In the genomic region with DNA sequence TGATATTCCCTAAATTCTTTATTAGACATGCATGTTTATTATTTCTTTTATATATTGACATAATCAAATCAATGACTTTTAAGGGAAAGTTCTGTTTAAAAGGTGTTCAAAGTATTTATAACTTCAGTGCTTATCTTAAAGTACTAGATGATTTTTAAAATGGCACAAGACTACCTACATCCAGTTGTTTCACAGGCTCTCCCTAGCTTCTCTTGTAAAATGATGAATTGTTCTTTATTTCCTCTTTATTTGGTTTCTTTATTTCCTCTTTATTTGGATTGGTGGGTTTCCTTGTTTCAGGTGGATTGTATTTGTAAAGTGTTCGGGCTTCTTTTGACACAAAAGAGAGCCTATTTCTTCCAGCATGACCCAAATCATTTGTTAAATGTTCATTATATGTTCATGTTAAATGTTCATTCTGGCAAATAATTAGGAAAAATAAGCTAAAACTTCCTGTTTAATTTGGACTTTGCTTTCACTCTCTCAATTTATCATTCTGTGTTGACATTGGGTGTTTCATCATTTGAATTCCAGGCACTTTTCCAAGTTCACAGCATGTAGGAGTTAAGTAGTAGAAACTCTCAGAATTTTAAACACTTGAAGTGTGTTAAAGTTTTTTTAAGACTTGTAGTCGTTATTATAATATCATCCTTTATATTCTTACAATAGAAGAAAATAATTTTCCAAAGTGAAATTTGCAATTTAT, we compare ENCODE assay signal across 10 cellular contexts. TPM values are rescaled to one million over a fixed set of nuclear protein-coding genes. Genes with fewer than 3 reads are reported as not detected.
DNase-seq lines count a peak whose midpoint lies in the region; ATAC-seq and TF ChIP-seq lines count a peak whose summit lies in the region.
"Had no signal": no experiment of that assay in that cellular context is flagged by ENCODE, and none has a peak within 500 bp of the region (broad histone marks: within the 10 kb centered on the region; RNA-seq: fewer than 3 reads in every experiment).

No MANE protein-coding gene starts in this region.

- no peaks in the 10 kb centered on the region for H3K79me2 ChIP-seq in PC-3 (ENCODE audit: low read length)

- H3K4me1 ChIP-seq in PC-3 (ENCODE audit: insufficient read depth, low read length) (peaks cover 9% of the 10 kb centered on the region; the same call in 1 of the 2 replicates), psoas muscle (peaks cover 61% of the 10 kb centered on the region)

- no peaks in the 10 kb centered on the region for H3K36me3 ChIP-seq in PC-3 (ENCODE audit: low read depth, low read length)
- peaks cover 0 to 30% of the 10 kb centered on the region in 2 donors for H3K36me3 ChIP-seq in psoas muscle (ENCODE audit: insufficient read depth in 1 of 2, low read depth in 1 of 2)

- H3K27ac Mint-ChIP-seq in activated CD8-positive, alpha-beta T cell treated with anti-CD3 and anti-CD28 coated beads, Interleukin-2, amount 10 ng/mL, durations not matched to agents 7 days and 5 days: no peak overlapping the region
- H3K27ac Mint-ChIP-seq: dendritic cell treated with granulocyte-macrophage colony-stimulating factor and Interleukin-4, amounts not matched to agents 40 ng/mL and 50 ng/mL, for 4 days; stimulated activated naive CD8-positive, alpha-beta T cell treated with anti-CD3 and anti-CD28 coated beads, Interleukin-15, Interleukin-2, amounts not matched to agents 100 ng/mL and 50 ng/mL, for 24 hours had no signal

- H3K4me2 ChIP-seq in PC-3 (ENCODE audit: low read length): peak overlapping the region; percentile 58

- H3K4me1 Mint-ChIP-seq in activated CD8-positive, alpha-beta T cell treated with anti-CD3 and anti-CD28 coated beads, Interleukin-2, amount 10 ng/mL, durations not matched to agents 7 days and 5 days (ENCODE audit: low read depth): no peaks in the 10 kb centered on the region

- 44 to 49% (median 46%) methylated on average over 2 of the region's 2 CpGs for WGBS in psoas muscle, 3 donors

- no peaks in the 10 kb centered on the region for H3K27me3 ChIP-seq in PC-3 (ENCODE audit: low read length)
- no peaks in the 10 kb centered on the region for H3K27me3 ChIP-seq in psoas muscle (ENCODE audit: insufficient read depth in 3 of 3, low read length in 2 of 3)

- TF ChIP-seq CTCF in PC-3 (conservative IDR thresholded peaks at IDR 0.05; ENCODE audit: low read depth, low read length): no peak
- no peak for TF ChIP-seq CTCF in psoas muscle (IDR thresholded peaks at IDR 0.05)

- H3K9ac ChIP-seq in PC-3 (ENCODE audit: low read length): no peak overlapping the region

- H3K27ac ChIP-seq in PC-3 (ENCODE audit: low read length): no peak overlapping the region
- peak overlapping the region; percentile 50 for H3K27ac ChIP-seq in psoas muscle

- no peaks in the 10 kb centered on the region for H4K20me1 ChIP-seq in PC-3 (ENCODE audit: low read length)

- no peaks in the 10 kb centered on the region for H3K36me3 Mint-ChIP-seq in activated CD8-positive, alpha-beta T cell treated with anti-CD3 and anti-CD28 coated beads, Interleukin-2, amount 10 ng/mL, durations not matched to agents 7 days and 5 days (ENCODE audit: low read depth)

- peak; percentile 27 for DNase-seq in GM03348 (ENCODE audit: low spot score)
- peak; percentile 63 for DNase-seq in PC-3
- DNase-seq in fibroblast of peridontal ligament (ENCODE audit: extremely low read depth): peak; percentile 62
- no peak for DNase-seq in psoas muscle
- no peak for DNase-seq in activated CD8-positive, alpha-beta T cell treated with anti-CD3 and anti-CD28 coated beads, Interleukin-2, amount 10 ng/mL, durations not matched to agents 7 days and 5 days
- DNase-seq in NK-92 (lab: John Stamatoyannopoulos, UW; ENCODE audit: unreplicated experiment): no peak
- no peak for DNase-seq in NCI-H2029 (lab: John Stamatoyannopoulos, UW)
- DNase-seq in HPDE6-E6E7 (ENCODE audit: extremely low spot score): no peak

- no peak overlapping the region for H3K4me3 Mint-ChIP-seq in activated CD8-positive, alpha-beta T cell treated with anti-CD3 and anti-CD28 coated beads, Interleukin-2, amount 10 ng/mL, durations not matched to agents 7 days and 5 days
- H3K4me3 Mint-ChIP-seq: dendritic cell treated with granulocyte-macrophage colony-stimulating factor and Interleukin-4, amounts not matched to agents 40 ng/mL and 50 ng/mL, for 4 days; stimulated activated naive CD8-positive, alpha-beta T cell treated with anti-CD3 and anti-CD28 coated beads, Interleukin-15, Interleukin-2, amounts not matched to agents 100 ng/mL and 50 ng/mL, for 24 hours had no signal

- intact Hi-C loops in PC-3 (cut with micrococcal nuclease) (no loop called here), psoas muscle (cut with DNase I) (no loop called here)

- H3K4me3 ChIP-seq in PC-3 (ENCODE audit: low read length) (peak overlapping the region; percentile 52), psoas muscle (no peak overlapping the region)

- peak overlapping the region; percentile 71 for H2AFZ ChIP-seq in PC-3 (ENCODE audit: low read length)

- ATAC-seq in PC-3 (peak; percentile 81), psoas muscle (peak in 2 of 4 donors; percentile 35 to 44)
- ATAC-seq in activated CD8-positive, alpha-beta T cell treated with anti-CD3 and anti-CD28 coated beads, Interleukin-2, amount 10 ng/mL, durations not matched to agents 7 days and 5 days: no peak

- POLR2A ChIA-PET in PC-3 (lab: Charles Lee; ENCODE audit: unreplicated experiment): no interaction called here
- POLR2A ChIA-PET in activated CD8-positive, alpha-beta T cell treated with anti-CD3 and anti-CD28 coated beads, Interleukin-2, amount 10 ng/mL, durations not matched to agents 7 days and 5 days (lab: Charles Lee): interaction anchor here (0.6 kb wide), 1 partner anchor 148 kb away, joined by 3 read pairs; no protein-coding TSS in a partner anchor

- H3K9me2 ChIP-seq in PC-3 (replicated peaks; ENCODE audit: low read length): no peaks in the 10 kb centered on the region

- CTCF ChIA-PET in PC-3 (lab: Charles Lee): interaction anchor here (0.6 to 0.7 kb wide), 2 partner anchors 144 to 1044 kb away, joined by 3 read pairs; no protein-coding TSS in a partner anchor
- CTCF ChIA-PET in activated CD8-positive, alpha-beta T cell treated with anti-CD3 and anti-CD28 coated beads, Interleukin-2, amount 10 ng/mL, durations not matched to agents 7 days and 5 days (lab: Charles Lee): no interaction called here

- BruUV-seq in PC-3 (replicated peaks; lab: Mats Ljungman, UMichigan): no TSS peak

- no peaks in the 10 kb centered on the region for H3F3A ChIP-seq in PC-3 (ENCODE audit: low read length, unreplicated experiment)

- H3K9me3 Mint-ChIP-seq in activated CD8-positive, alpha-beta T cell treated with anti-CD3 and anti-CD28 coated beads, Interleukin-2, amount 10 ng/mL, durations not matched to agents 7 days and 5 days (ENCODE audit: insufficient read depth): no peaks in the 10 kb centered on the region
- H3K9me3 Mint-ChIP-seq: dendritic cell treated with granulocyte-macrophage colony-stimulating factor and Interleukin-4, amounts not matched to agents 40 ng/mL and 50 ng/mL, for 4 days had no signal

- no peaks in the 10 kb centered on the region for H3K27me3 Mint-ChIP-seq in activated CD8-positive, alpha-beta T cell treated with anti-CD3 and anti-CD28 coated beads, Interleukin-2, amount 10 ng/mL, durations not matched to agents 7 days and 5 days (ENCODE audit: low read depth)
- H3K27me3 Mint-ChIP-seq: dendritic cell treated with granulocyte-macrophage colony-stimulating factor and Interleukin-4, amounts not matched to agents 40 ng/mL and 50 ng/mL, for 4 days; stimulated activated naive CD8-positive, alpha-beta T cell treated with anti-CD3 and anti-CD28 coated beads, Interleukin-15, Interleukin-2, amounts not matched to agents 100 ng/mL and 50 ng/mL, for 24 hours had no signal

- no peaks in the 10 kb centered on the region for H3K9me3 ChIP-seq in PC-3 (ENCODE audit: low read length)
- H3K9me3 ChIP-seq in psoas muscle: no peaks in the 10 kb centered on the region

RNA-seq across cellular contexts. Expression of gene MLIP, which starts 24.6 kb away (rescaled TPM):
- not detected in 2 replicates for total RNA-seq in PC-3 (2014; rRNA removed)
- total RNA-seq in psoas muscle: 100 to 1,000 TPM; 140 to 365 (median 171) TPM
- 100 to 1,000 TPM in 2 of 3 donors, 10 to 100 TPM in 1; 51.5 to 163 (median 119) TPM for polyA plus RNA-seq in psoas muscle
- not detected for total RNA-seq in activated CD8-positive, alpha-beta T cell treated with anti-CD3 and anti-CD28 coated beads, Interleukin-2, amount 10 ng/mL, durations not matched to agents 7 days and 5 days

Comparison
In these comparisons a context has a peak if more than half of its experiments do, and no peak if none do; other contexts are left out.
1. DNase-seq: peak in GM03348 (single experiment), PC-3 (single experiment) and fibroblast of peridontal ligament (single experiment); none in psoas muscle (0 of 2), activated CD8-positive, alpha-beta T cell treated with anti-CD3 and anti-CD28 coated beads, Interleukin-2, amount 10 ng/mL, durations not matched to agents 7 days and 5 days (single experiment), NK-92 (single experiment), NCI-H2029 (single experiment) and HPDE6-E6E7 (single experiment).
2. RNA of gene MLIP, which starts 24.6 kb away (total RNA-seq): 140 to 365 TPM in psoas muscle; not detected in activated CD8-positive, alpha-beta T cell treated with anti-CD3 and anti-CD28 coated beads, Interleukin-2, amount 10 ng/mL, durations not matched to agents 7 days and 5 days and not detected in PC-3; every median in the first group is over 100 times any median in the second.